Comparison of ENCODE assay signal across 13 cellular contexts in the genomic region with DNA sequence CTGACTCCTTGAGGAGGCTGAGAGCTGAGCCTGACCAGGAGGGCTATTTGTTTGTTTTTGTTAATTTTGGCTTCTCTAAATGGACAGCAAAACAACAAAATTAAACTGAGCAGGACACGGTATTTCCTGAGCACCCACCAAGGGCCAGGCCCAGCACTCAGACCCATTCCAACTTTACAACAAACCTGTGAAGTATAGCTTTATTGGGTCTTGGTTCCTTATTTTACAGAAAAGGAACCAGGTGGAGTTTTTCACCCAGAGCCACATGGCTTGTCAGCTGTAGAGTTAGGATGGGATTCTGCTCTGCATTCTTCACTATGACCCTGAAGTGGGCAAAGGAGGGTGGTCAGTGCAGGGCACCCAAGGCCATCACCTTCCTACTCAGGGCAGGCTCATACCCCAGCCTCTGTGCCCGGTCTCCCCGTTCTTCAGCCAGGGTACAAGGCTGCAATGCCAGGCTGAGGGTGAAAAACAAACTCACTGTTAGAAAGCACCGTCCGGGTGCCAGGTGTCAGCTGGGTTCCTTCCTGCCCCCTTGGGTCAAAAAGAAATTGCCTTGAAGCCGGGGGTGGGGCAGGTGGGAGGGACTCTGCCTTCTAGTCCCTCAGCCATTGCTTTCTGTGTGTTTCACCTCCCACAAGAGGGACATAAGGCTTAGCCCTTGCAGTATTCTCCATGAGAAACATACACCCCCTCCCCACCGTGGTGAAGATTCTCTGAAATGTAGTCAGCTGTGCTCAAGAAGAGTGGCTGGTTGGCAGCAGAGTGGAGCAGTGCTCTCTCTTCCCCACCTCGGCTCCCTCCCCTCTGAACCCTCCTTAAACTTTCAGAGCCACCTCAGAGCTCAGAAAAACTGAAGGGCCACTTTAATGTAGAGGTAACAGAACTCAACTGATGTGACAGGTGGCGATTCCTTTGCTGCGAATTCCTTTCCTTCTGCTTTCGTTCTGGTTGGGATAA. TPM values are rescaled to one million over a fixed set of nuclear protein-coding genes. Genes with fewer than 3 reads are reported as not detected.
DNase-seq lines count a peak whose midpoint lies in the region; ATAC-seq and TF ChIP-seq lines count a peak whose summit lies in the region.
"Had no signal": no experiment of that assay in that cellular context is flagged by ENCODE, and none has a peak within 500 bp of the region (broad histone marks: within the 10 kb centered on the region; RNA-seq: fewer than 3 reads in every experiment).

No MANE protein-coding gene starts in this region.

- intact Hi-C loops in CD4-positive, alpha-beta T cell (cut with DNase I, micrococcal nuclease) = loop anchor here in 1 of 2 experiments (2.0 kb wide), 1 partner anchor 19 kb away; no protein-coding TSS in a partner anchor
- intact Hi-C loops in natural killer cell (cut with micrococcal nuclease) = loop anchor here (5.0 to 10.0 kb wide), 2 partner anchors 544 to 719 kb away; a partner anchor contains a TSS

- peaks cover 5% of the 10 kb centered on the region for H3K27me3 Mint-ChIP-seq in CD4-positive, alpha-beta T cell
- H3K27me3 Mint-ChIP-seq in natural killer cell (ENCODE audit: low read depth in 2 of 2) = no peaks in the 10 kb centered on the region

- H3K36me3 Mint-ChIP-seq in CD4-positive, alpha-beta T cell (ENCODE audit: low read depth) = peaks cover 61% of the 10 kb centered on the region
- no peaks in the 10 kb centered on the region for H3K36me3 Mint-ChIP-seq in natural killer cell

- peak in 2 of 10 experiments; percentile 36 to 39 for DNase-seq in CD4-positive, alpha-beta T cell
- peak; percentile 52 for DNase-seq in activated T-cell treated with anti-CD3 and anti-CD28 coated beads, Interleukin-2, amount 50 U/mL, for 48 hours
- DNase-seq in natural killer cell (no peak), NCI-H526 (lab: John Stamatoyannopoulos, UW) (no peak), islet precursor cell (no peak), NCI-H345 (lab: John Stamatoyannopoulos, UW) (no peak)
- DNase-seq: NCI-H2029, right cardiac atrium had no signal

- ATAC-seq in CD4-positive, alpha-beta T cell (ENCODE audit: poor library complexity) = no peak
- peak; percentile 11 for ATAC-seq in GM19463 (IDR thresholded peaks at IDR 0.05; ENCODE audit: unreplicated experiment)
- ATAC-seq in natural killer cell = peak; percentile 24 to 40 (median 40)
- no peak for ATAC-seq in GM18520 (IDR thresholded peaks at IDR 0.05; ENCODE audit: unreplicated experiment)
- ATAC-seq: gastroesophageal sphincter, HCT116, Right ventricle myocardium inferior had no signal

- peaks cover 85% of the 10 kb centered on the region for H3K4me1 Mint-ChIP-seq in CD4-positive, alpha-beta T cell (ENCODE audit: low read depth)
- H3K4me1 Mint-ChIP-seq in natural killer cell = peaks cover 78 to 88% of the 10 kb centered on the region in 2 donors

- H3K4me3 Mint-ChIP-seq in CD4-positive, alpha-beta T cell = peak overlapping the region; percentile 92
- H3K4me3 Mint-ChIP-seq in natural killer cell = peak overlapping the region; percentile 85

- H3K9me3 Mint-ChIP-seq in CD4-positive, alpha-beta T cell = no peaks in the 10 kb centered on the region
- peaks cover 0 to 2% of the 10 kb centered on the region in 2 donors for H3K9me3 Mint-ChIP-seq in natural killer cell

- no peaks in the 10 kb centered on the region for H3K9me3 ChIP-seq in CD4-positive, alpha-beta T cell (ENCODE audit: control insufficient read depth, low read length)
- H3K9me3 ChIP-seq: gastroesophageal sphincter had no signal

- H3K27me3 ChIP-seq in CD4-positive, alpha-beta T cell (ENCODE audit: control insufficient read depth, insufficient read depth, low read length) = no peaks in the 10 kb centered on the region
- H3K27me3 ChIP-seq: gastroesophageal sphincter had no signal

- H3K27ac ChIP-seq in CD4-positive, alpha-beta T cell (ENCODE audit: low read depth, low read length) = peak overlapping the region; percentile 88
- H3K27ac ChIP-seq: gastroesophageal sphincter had no signal

- POLR2A ChIA-PET in CD4-positive, alpha-beta T cell (lab: Charles Lee) = interaction anchor here (1.0 to 4.1 kb wide), 11 partner anchors 8 to 191 kb away, joined by 3 to 91 read pairs (median 22); no protein-coding TSS in a partner anchor

- CTCF ChIA-PET in CD4-positive, alpha-beta T cell (lab: Charles Lee) = interaction anchor here (0.7 to 3.8 kb wide), 8 partner anchors 8 to 214 kb away, joined by 3 to 35 read pairs (median 5); no protein-coding TSS in a partner anchor

- no peak for TF ChIP-seq CTCF in CD4-positive, alpha-beta T cell (IDR thresholded peaks at IDR 0.05)
- TF ChIP-seq CTCF in natural killer cell (IDR thresholded peaks at IDR 0.05) = no peak

- H3K27ac Mint-ChIP-seq in CD4-positive, alpha-beta T cell = peak overlapping the region; percentile 93
- peak overlapping the region; percentile 85 to 91 for H3K27ac Mint-ChIP-seq in natural killer cell

RNA-seq across cellular contexts. Expression of a gene that starts 2.2 kb away (rescaled TPM):
- total RNA-seq in CD4-positive, alpha-beta T cell = 100 to 1,000 TPM in 1 of 2 experiments, 10 to 100 TPM in 1; 96.5 to 101 TPM
- total RNA-seq in natural killer cell = 100 to 1,000 TPM; 280 to 347 (median 340) TPM

RNA-seq across cellular contexts. Expression of a gene that starts 48.6 kb away (rescaled TPM):
- under 1 TPM; 0.31 to 0.58 TPM for total RNA-seq in CD4-positive, alpha-beta T cell
- total RNA-seq in natural killer cell = 10 to 100 TPM in 1 of 3 donors, under 1 TPM in 2; 0.52 to 36.6 (median 0.91) TPM

Comparison
In these comparisons a context has a peak if more than half of its experiments do, and no peak if none do; other contexts are left out.
1. ATAC-seq: peak in GM19463 (single experiment) and natural killer cell (3 of 3); none in CD4-positive, alpha-beta T cell (single experiment) and GM18520 (single experiment).
2. DNase-seq: peak in activated T-cell treated with anti-CD3 and anti-CD28 coated beads, Interleukin-2, amount 50 U/mL, for 48 hours (2 of 2); none in natural killer cell (single experiment), NCI-H526 (0 of 2), islet precursor cell (single experiment) and NCI-H345 (single experiment).